Comparison of ENCODE assay signal across 14 cellular contexts in genomic region chr9:128706045-128706444, GRCh38.
"Had no signal": no experiment of that assay in that cellular context is flagged by ENCODE, and none has a peak within 500 bp of the region (broad histone marks: within the 10 kb centered on the region; RNA-seq: fewer than 3 reads in every experiment).

No MANE protein-coding gene starts in this region.

- H2AFZ ChIP-seq: parathyroid adenoma had no signal

- H3K4me3 ChIP-seq: dorsolateral prefrontal cortex, gastrocnemius medialis, mucosa of descending colon, stomach, testis had no signal

- FAIRE-seq: astrocyte, small intestine had no signal

- DNase-seq: activated CD4-positive, alpha-beta T cell treated with anti-CD3 and anti-CD28 coated beads, Interleukin-2, amount 10 ng/mL, durations not matched to agents 7 days and 5 days; activated CD8-positive, alpha-beta memory T cell treated with anti-CD3 and anti-CD28 coated beads, Interleukin-2, amount 50 U/mL, for 48 hours; activated naive CD4-positive, alpha-beta T cell treated with anti-CD3 and anti-CD28 coated beads for 36 hours; erythroblast; gastrocnemius medialis; naive thymus-derived CD4-positive, alpha-beta T cell; small intestine; stomach had no signal

- ATAC-seq: gastrocnemius medialis; left lobe of liver; mucosa of descending colon; naive thymus-derived CD4-positive, alpha-beta T cell had no signal

- H3K9me3 ChIP-seq: gastrocnemius medialis, mucosa of descending colon, stomach, testis had no signal

- H3K79me2 ChIP-seq: parathyroid adenoma had no signal

- H3K27me3 ChIP-seq: dorsolateral prefrontal cortex, gastrocnemius medialis, stomach, testis had no signal

- H3K4me1 ChIP-seq: parathyroid adenoma had no signal

- H3K27ac ChIP-seq: dorsolateral prefrontal cortex, parathyroid adenoma, stomach had no signal

- H3K36me3 ChIP-seq: gastrocnemius medialis had no signal

- H3K9ac ChIP-seq: parathyroid adenoma had no signal
